In the genomic region with DNA sequence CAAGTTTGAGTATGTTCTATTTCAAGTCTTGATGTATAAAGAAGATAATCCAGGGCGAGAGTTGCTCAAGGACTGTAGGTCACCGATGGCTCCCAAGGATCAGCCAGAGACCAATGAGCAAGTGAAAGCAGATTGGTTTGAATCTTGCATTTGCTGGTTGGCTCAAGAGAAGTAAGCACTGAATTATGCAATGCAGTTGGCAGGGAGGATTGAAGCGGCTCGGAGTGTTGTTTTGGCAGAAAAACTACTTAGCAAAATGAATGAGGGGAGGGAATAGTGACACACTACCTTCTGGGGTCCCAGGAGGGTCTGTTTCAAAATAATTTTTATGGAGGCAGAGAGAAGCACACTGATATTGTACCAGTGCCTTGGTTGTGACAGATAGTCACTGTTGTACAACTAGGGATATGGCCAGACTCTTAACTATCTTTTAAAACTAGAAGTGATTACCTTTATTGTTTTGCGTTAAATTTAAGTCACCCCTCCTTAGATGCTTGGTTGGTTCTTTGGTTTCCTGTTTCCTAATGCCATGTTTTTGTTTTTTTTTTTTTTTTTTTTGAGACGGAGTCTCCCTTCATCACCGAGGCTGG, we compare ENCODE assay signal across 13 cellular contexts. TPM values are rescaled to one million over a fixed set of nuclear protein-coding genes. Genes with fewer than 3 reads are reported as not detected.
A peak's percentile ranks its signal among the peaks of the same experiment; 100 is the strongest.
DNase-seq lines count a peak whose midpoint lies in the region; ATAC-seq, FAIRE-seq and TF ChIP-seq lines count a peak whose summit lies in the region.
"Had no signal": no experiment of that assay in that cellular context is flagged by ENCODE, and none has a peak within 500 bp of the region (broad histone marks: within the 10 kb centered on the region; RNA-seq: fewer than 3 reads in every experiment).

No MANE protein-coding gene starts in this region.

- H3K27ac ChIP-seq in caudate nucleus (ENCODE audit: low read depth, low read length) (peak overlapping the region; percentile 36), thyroid gland (peak overlapping the region in 2 of 3 donors; percentile 22 to 61)
- H3K27ac ChIP-seq: epithelial cell of prostate had no signal

- no peak for ATAC-seq in stimulated activated memory B cell treated with anti-CD40 and anti-IgM and Interleukin-4, amounts not matched to agents 10 μg/mL and 1 μg/mL and 100 μg/mL, for 72 hours
- ATAC-seq: stimulated activated naive CD8-positive, alpha-beta T cell treated with anti-CD3 and anti-CD28 coated beads, Interleukin-15, amount 100 ng/mL, for 72 hours had no signal

- no peaks in the 10 kb centered on the region for H3K9me3 Mint-ChIP-seq in stimulated activated memory B cell treated with anti-CD40 and anti-IgM and Interleukin-4, amounts not matched to agents 10 μg/mL and 1 μg/mL and 100 μg/mL, for 72 hours
- H3K9me3 Mint-ChIP-seq: activated naive CD4-positive, alpha-beta T cell treated with anti-CD3 and anti-CD28 coated beads for 36 hours; stimulated activated naive CD8-positive, alpha-beta T cell treated with anti-CD3 and anti-CD28 coated beads, Interleukin-15, amount 100 ng/mL, for 72 hours had no signal

- DNase-seq in MV-4-11 (lab: John Stamatoyannopoulos, UW) (peak; percentile 94), caudate nucleus (lab: John Stamatoyannopoulos, UW) (peak in 8 of 61 donors; percentile 5 to 60 (median 24)), iris pigment epithelial cell (ENCODE audit: low read depth) (peak; percentile 85), thyroid gland (peak; percentile 38 to 52), RCC 7860 (ENCODE audit: low spot score) (no peak), NCI-H1930 (lab: John Stamatoyannopoulos, UW) (no peak)
- DNase-seq in stimulated activated CD4-positive, alpha-beta T cell treated with anti-CD3 and anti-CD28 coated beads, Interleukin-12 subunit alpha, Interleukin-12 subunit beta, amount 100 ng/mL, for 4 hours: no peak
- DNase-seq: activated naive CD4-positive, alpha-beta T cell treated with anti-CD3 and anti-CD28 coated beads for 36 hours; mesendoderm; NCI-H1694 treated with DMSO at 0.1 percent for 48 hours; stimulated activated naive CD8-positive, alpha-beta T cell treated with anti-CD3 and anti-CD28 coated beads, Interleukin-15, amount 100 ng/mL, for 72 hours had no signal

- TF ChIP-seq POLR2A in thyroid gland (IDR thresholded peaks at IDR 0.05): no peak

- H3K4me1 Mint-ChIP-seq in stimulated activated memory B cell treated with anti-CD40 and anti-IgM and Interleukin-4, amounts not matched to agents 10 μg/mL and 1 μg/mL and 100 μg/mL, for 72 hours: no peaks in the 10 kb centered on the region
- H3K4me1 Mint-ChIP-seq: stimulated activated naive CD8-positive, alpha-beta T cell treated with anti-CD3 and anti-CD28 coated beads, Interleukin-15, amount 100 ng/mL, for 72 hours had no signal

- no peaks in the 10 kb centered on the region for H3K27me3 ChIP-seq in thyroid gland

- intact Hi-C loops in thyroid gland (cut with DNase I): no loop called here

- no peak overlapping the region for H3K4me3 ChIP-seq in thyroid gland (replicated peaks in 1 of 3)

- no peak overlapping the region for H3K27ac Mint-ChIP-seq in stimulated activated memory B cell treated with anti-CD40 and anti-IgM and Interleukin-4, amounts not matched to agents 10 μg/mL and 1 μg/mL and 100 μg/mL, for 72 hours
- H3K27ac Mint-ChIP-seq: activated naive CD4-positive, alpha-beta T cell treated with anti-CD3 and anti-CD28 coated beads for 36 hours; stimulated activated naive CD8-positive, alpha-beta T cell treated with anti-CD3 and anti-CD28 coated beads, Interleukin-15, amount 100 ng/mL, for 72 hours had no signal

- no peak overlapping the region for H3K4me3 Mint-ChIP-seq in stimulated activated memory B cell treated with anti-CD40 and anti-IgM and Interleukin-4, amounts not matched to agents 10 μg/mL and 1 μg/mL and 100 μg/mL, for 72 hours
- H3K4me3 Mint-ChIP-seq: activated naive CD4-positive, alpha-beta T cell treated with anti-CD3 and anti-CD28 coated beads for 36 hours; stimulated activated naive CD8-positive, alpha-beta T cell treated with anti-CD3 and anti-CD28 coated beads, Interleukin-15, amount 100 ng/mL, for 72 hours had no signal

- no peaks in the 10 kb centered on the region for H3K36me3 Mint-ChIP-seq in stimulated activated memory B cell treated with anti-CD40 and anti-IgM and Interleukin-4, amounts not matched to agents 10 μg/mL and 1 μg/mL and 100 μg/mL, for 72 hours

- FAIRE-seq in RCC 7860 (lab: Jason Lieb, UNC): no peak

- H3K27me3 Mint-ChIP-seq in stimulated activated memory B cell treated with anti-CD40 and anti-IgM and Interleukin-4, amounts not matched to agents 10 μg/mL and 1 μg/mL and 100 μg/mL, for 72 hours: peaks cover 56% of the 10 kb centered on the region

- 29 to 37% methylated on average over 7 of the region's 7 CpGs for WGBS in thyroid gland, 2 donors

- TF ChIP-seq CTCF in thyroid gland (IDR thresholded peaks at IDR 0.05): no peak

- H3K4me1 ChIP-seq in thyroid gland: peaks cover 13 to 35% of the 10 kb centered on the region in 2 donors

- no peaks in the 10 kb centered on the region for H3K36me3 ChIP-seq in thyroid gland

- H3K9me3 ChIP-seq in thyroid gland: no peaks in the 10 kb centered on the region

RNA-seq across cellular contexts. Expression of a gene that starts 15.7 kb away (rescaled TPM):
- total RNA-seq in thyroid gland: 100 to 1,000 TPM; 154 to 235 (median 190) TPM
- total RNA-seq: activated naive CD4-positive, alpha-beta T cell treated with anti-CD3 and anti-CD28 coated beads for 36 hours had no signal

Comparison
In these comparisons a context has a peak if more than half of its experiments do, and no peak if none do; other contexts are left out.
1. DNase-seq: peak in MV-4-11 (single experiment), iris pigment epithelial cell (single experiment) and thyroid gland (2 of 2); none in stimulated activated CD4-positive, alpha-beta T cell treated with anti-CD3 and anti-CD28 coated beads, Interleukin-12 subunit alpha, Interleukin-12 subunit beta, amount 100 ng/mL, for 4 hours (single experiment), RCC 7860 (single experiment) and NCI-H1930 (0 of 2).